Comparison of ENCODE assay signal across 12 cellular contexts in genomic region chr2:219514196-219514761, GRCh38. TPM values are rescaled to one million over a fixed set of nuclear protein-coding genes. Genes with fewer than 3 reads are reported as not detected.
A peak's percentile ranks its signal among the peaks of the same experiment; 100 is the strongest.
DNase-seq lines count a peak whose midpoint lies in the region; ATAC-seq and TF ChIP-seq lines count a peak whose summit lies in the region.
"Had no signal": no experiment of that assay in that cellular context is flagged by ENCODE, and none has a peak within 500 bp of the region (broad histone marks: within the 10 kb centered on the region; RNA-seq: fewer than 3 reads in every experiment).

A gene with protein sequence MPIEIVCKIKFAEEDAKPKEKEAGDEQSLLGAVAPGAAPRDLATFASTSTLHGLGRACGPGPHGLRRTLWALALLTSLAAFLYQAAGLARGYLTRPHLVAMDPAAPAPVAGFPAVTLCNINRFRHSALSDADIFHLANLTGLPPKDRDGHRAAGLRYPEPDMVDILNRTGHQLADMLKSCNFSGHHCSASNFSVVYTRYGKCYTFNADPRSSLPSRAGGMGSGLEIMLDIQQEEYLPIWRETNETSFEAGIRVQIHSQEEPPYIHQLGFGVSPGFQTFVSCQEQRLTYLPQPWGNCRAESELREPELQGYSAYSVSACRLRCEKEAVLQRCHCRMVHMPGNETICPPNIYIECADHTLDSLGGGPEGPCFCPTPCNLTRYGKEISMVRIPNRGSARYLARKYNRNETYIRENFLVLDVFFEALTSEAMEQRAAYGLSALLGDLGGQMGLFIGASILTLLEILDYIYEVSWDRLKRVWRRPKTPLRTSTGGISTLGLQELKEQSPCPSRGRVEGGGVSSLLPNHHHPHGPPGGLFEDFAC (plus strand): TSS chr2:219514482. CDS start chr2:219514725, 243 bp downstream.

- no peak for TF ChIP-seq CTCF in activated CD8-positive, alpha-beta T cell treated with anti-CD3 and anti-CD28 coated beads for 36 hours (IDR thresholded peaks at IDR 0.05)
- TF ChIP-seq CTCF in heart right ventricle (IDR thresholded peaks at IDR 0.05) (no peak), stomach (IDR thresholded peaks at IDR 0.05) (no peak)

- peaks cover 74% of the 10 kb centered on the region for H3K27me3 Mint-ChIP-seq in activated CD8-positive, alpha-beta T cell treated with anti-CD3 and anti-CD28 coated beads, Interleukin-2, amount 10 ng/mL, durations not matched to agents 7 days and 5 days (ENCODE audit: low read depth)
- H3K27me3 Mint-ChIP-seq in activated CD8-positive, alpha-beta T cell treated with anti-CD3 and anti-CD28 coated beads for 36 hours = peaks cover 73% of the 10 kb centered on the region

- peaks cover 15% of the 10 kb centered on the region for H3K4me1 Mint-ChIP-seq in activated CD8-positive, alpha-beta T cell treated with anti-CD3 and anti-CD28 coated beads, Interleukin-2, amount 10 ng/mL, durations not matched to agents 7 days and 5 days (ENCODE audit: low read depth)
- peaks cover 18% of the 10 kb centered on the region for H3K4me1 Mint-ChIP-seq in activated CD8-positive, alpha-beta T cell treated with anti-CD3 and anti-CD28 coated beads for 36 hours (ENCODE audit: low read depth)
- peaks cover 36% of the 10 kb centered on the region for H3K4me1 Mint-ChIP-seq in stimulated activated effector memory CD8-positive, alpha-beta T cell treated with anti-CD3 and anti-CD28 coated beads, Interleukin-12 subunit alpha, Interleukin-12 subunit beta, amount 100 ng/mL, for 72 hours

- H3K27me3 ChIP-seq in SJCRH30 = no peaks in the 10 kb centered on the region; the same call in 1 of the 2 replicates
- peaks cover 0 to 94% (median 60%) of the 10 kb centered on the region in 7 donors for H3K27me3 ChIP-seq in heart right ventricle
- peaks cover 0 to 94% (median 78%) of the 10 kb centered on the region in 3 donors for H3K27me3 ChIP-seq in stomach

- peak within 1 kb of the TSS; percentile 32 for H3K4me3 ChIP-seq in SJCRH30
- H3K4me3 ChIP-seq in heart right ventricle = peak within 1 kb of the TSS in 3 of 10 donors; percentile 9 to 24 (median 19)
- no peak within 1 kb of the TSS for H3K4me3 ChIP-seq in stomach
- H3K4me3 ChIP-seq: colonic mucosa, Peyer's patch had no signal

- CTCF ChIA-PET in activated CD8-positive, alpha-beta T cell treated with anti-CD3 and anti-CD28 coated beads, Interleukin-2, amount 10 ng/mL, durations not matched to agents 7 days and 5 days (lab: Charles Lee) = interaction anchor here (1.1 to 4.1 kb wide), 3 partner anchors 14 to 111 kb away, joined by 3 to 22 read pairs (median 3); no protein-coding TSS in a partner anchor
- CTCF ChIA-PET in activated CD8-positive, alpha-beta T cell treated with anti-CD3 and anti-CD28 coated beads for 36 hours (lab: Charles Lee) = interaction anchor here (1.0 to 2.4 kb wide), 5 partner anchors 9 to 112 kb away, joined by 3 to 7 read pairs (median 5); no protein-coding TSS in a partner anchor

- whole genome bisulfite sequencing in heart right ventricle, 2 donors = 5% methylated on average over 31 of the region's 31 CpGs
- 4 to 16% (median 6%) methylated on average over 13 to 31 of the region's 31 CpGs for WGBS in stomach, 5 donors

- TF ChIP-seq EP300 in stomach (IDR thresholded peaks at IDR 0.05) = no peak

- intact Hi-C loops in activated CD8-positive, alpha-beta T cell treated with anti-CD3 and anti-CD28 coated beads for 36 hours (cut with micrococcal nuclease) = no loop called here
- intact Hi-C loops in heart right ventricle (cut with DNase I) = no loop called here
- intact Hi-C loops in stomach (cut with DNase I; ENCODE audit: low total_unique reads) = no loop called here

- no peak for DNase-seq in activated CD8-positive, alpha-beta T cell treated with anti-CD3 and anti-CD28 coated beads, Interleukin-2, amount 10 ng/mL, durations not matched to agents 7 days and 5 days
- DNase-seq in activated CD8-positive, alpha-beta T cell treated with anti-CD3 and anti-CD28 coated beads for 36 hours = no peak
- DNase-seq in SJCRH30 (peak; percentile 76 to 84), heart right ventricle (peak in 1 of 2 donors; percentile 23), stomach (no peak)
- DNase-seq in stimulated activated effector memory CD8-positive, alpha-beta T cell treated with anti-CD3 and anti-CD28 coated beads, Interleukin-12 subunit alpha, Interleukin-12 subunit beta, amount 100 ng/mL, for 72 hours (ENCODE audit: low spot score in 2 of 2) = no peak
- DNase-seq: colonic mucosa, KG1, Peyer's patch had no signal

- H3K27ac ChIP-seq in SJCRH30 (peak within 1 kb of the TSS; percentile 75; the same call in 1 of the 2 replicates), heart right ventricle (no peak within 1 kb of the TSS), stomach (no peak within 1 kb of the TSS)
- H3K27ac ChIP-seq: colonic mucosa, Peyer's patch had no signal

- no peak within 1 kb of the TSS for H3K27ac Mint-ChIP-seq in activated CD8-positive, alpha-beta T cell treated with anti-CD3 and anti-CD28 coated beads, Interleukin-2, amount 10 ng/mL, durations not matched to agents 7 days and 5 days
- no peak within 1 kb of the TSS for H3K27ac Mint-ChIP-seq in activated CD8-positive, alpha-beta T cell treated with anti-CD3 and anti-CD28 coated beads for 36 hours
- H3K27ac Mint-ChIP-seq in stimulated activated effector memory CD8-positive, alpha-beta T cell treated with anti-CD3 and anti-CD28 coated beads, Interleukin-12 subunit alpha, Interleukin-12 subunit beta, amount 100 ng/mL, for 72 hours = peak within 1 kb of the TSS; percentile 60

- POLR2A ChIA-PET in activated CD8-positive, alpha-beta T cell treated with anti-CD3 and anti-CD28 coated beads, Interleukin-2, amount 10 ng/mL, durations not matched to agents 7 days and 5 days (lab: Charles Lee) = interaction anchor here (0.7 kb wide), 1 partner anchor 11 kb away, joined by 3 read pairs; no protein-coding TSS in a partner anchor
- POLR2A ChIA-PET in activated CD8-positive, alpha-beta T cell treated with anti-CD3 and anti-CD28 coated beads for 36 hours (lab: Charles Lee) = interaction anchor here (1.0 to 1.1 kb wide), 3 partner anchors 11 to 433 kb away, joined by 3 read pairs; no protein-coding TSS in a partner anchor

- H3K4me1 ChIP-seq in SJCRH30 (peaks cover 38% of the 10 kb centered on the region), heart right ventricle (peaks cover 5 to 35% (median 20%) of the 10 kb centered on the region in 9 donors), stomach (peaks cover 10 to 33% (median 26%) of the 10 kb centered on the region in 4 donors)
- H3K4me1 ChIP-seq: colonic mucosa had no signal

- no peaks in the 10 kb centered on the region for H3K9me3 Mint-ChIP-seq in activated CD8-positive, alpha-beta T cell treated with anti-CD3 and anti-CD28 coated beads, Interleukin-2, amount 10 ng/mL, durations not matched to agents 7 days and 5 days (ENCODE audit: insufficient read depth)
- no peaks in the 10 kb centered on the region for H3K9me3 Mint-ChIP-seq in activated CD8-positive, alpha-beta T cell treated with anti-CD3 and anti-CD28 coated beads for 36 hours
- no peaks in the 10 kb centered on the region for H3K9me3 Mint-ChIP-seq in stimulated activated effector memory CD8-positive, alpha-beta T cell treated with anti-CD3 and anti-CD28 coated beads, Interleukin-12 subunit alpha, Interleukin-12 subunit beta, amount 100 ng/mL, for 72 hours

- peak; percentile 27 for ATAC-seq in activated CD8-positive, alpha-beta T cell treated with anti-CD3 and anti-CD28 coated beads, Interleukin-2, amount 10 ng/mL, durations not matched to agents 7 days and 5 days
- no peak for ATAC-seq in activated CD8-positive, alpha-beta T cell treated with anti-CD3 and anti-CD28 coated beads for 36 hours
- ATAC-seq in heart right ventricle (peak in 6 of 8 donors; percentile 3 to 34 (median 20)), GM18498 (IDR thresholded peaks at IDR 0.05; ENCODE audit: unreplicated experiment) (no peak), GM21367 (IDR thresholded peaks at IDR 0.05; ENCODE audit: unreplicated experiment) (no peak)
- no peak for ATAC-seq in stimulated activated effector memory CD8-positive, alpha-beta T cell treated with anti-CD3 and anti-CD28 coated beads, Interleukin-12 subunit alpha, Interleukin-12 subunit beta, amount 100 ng/mL, for 72 hours

- H3K36me3 ChIP-seq in SJCRH30 (no peaks in the 10 kb centered on the region), heart right ventricle (no peaks in the 10 kb centered on the region), stomach (no peaks in the 10 kb centered on the region)
- H3K36me3 ChIP-seq: colonic mucosa, Peyer's patch had no signal

- H3K9me3 ChIP-seq in SJCRH30 (replicated peaks) (no peaks in the 10 kb centered on the region), heart right ventricle (no peaks in the 10 kb centered on the region), stomach (no peaks in the 10 kb centered on the region)
- H3K9me3 ChIP-seq: colonic mucosa, Peyer's patch had no signal

- no peak within 1 kb of the TSS for H3K4me3 Mint-ChIP-seq in activated CD8-positive, alpha-beta T cell treated with anti-CD3 and anti-CD28 coated beads, Interleukin-2, amount 10 ng/mL, durations not matched to agents 7 days and 5 days
- H3K4me3 Mint-ChIP-seq in activated CD8-positive, alpha-beta T cell treated with anti-CD3 and anti-CD28 coated beads for 36 hours = no peak within 1 kb of the TSS
- H3K4me3 Mint-ChIP-seq in stimulated activated effector memory CD8-positive, alpha-beta T cell treated with anti-CD3 and anti-CD28 coated beads, Interleukin-12 subunit alpha, Interleukin-12 subunit beta, amount 100 ng/mL, for 72 hours = peak within 1 kb of the TSS; percentile 20

- no peak for TF ChIP-seq POLR2A in stomach (IDR thresholded peaks at IDR 0.05)

- H3K36me3 Mint-ChIP-seq in activated CD8-positive, alpha-beta T cell treated with anti-CD3 and anti-CD28 coated beads, Interleukin-2, amount 10 ng/mL, durations not matched to agents 7 days and 5 days (ENCODE audit: low read depth) = no peaks in the 10 kb centered on the region
- no peaks in the 10 kb centered on the region for H3K36me3 Mint-ChIP-seq in activated CD8-positive, alpha-beta T cell treated with anti-CD3 and anti-CD28 coated beads for 36 hours (ENCODE audit: low read depth)
- peaks cover 5% of the 10 kb centered on the region for H3K36me3 Mint-ChIP-seq in stimulated activated effector memory CD8-positive, alpha-beta T cell treated with anti-CD3 and anti-CD28 coated beads, Interleukin-12 subunit alpha, Interleukin-12 subunit beta, amount 100 ng/mL, for 72 hours

RNA-seq across cellular contexts. Expression of the gene that starts here (rescaled TPM):
- total RNA-seq in activated CD8-positive, alpha-beta T cell treated with anti-CD3 and anti-CD28 coated beads, Interleukin-2, amount 10 ng/mL, durations not matched to agents 7 days and 5 days = not detected
- not detected for total RNA-seq in activated CD8-positive, alpha-beta T cell treated with anti-CD3 and anti-CD28 coated beads for 36 hours
- 0.46 and 0.67 TPM in 2 replicates for total RNA-seq in SJCRH30 (2014; rRNA removed; shearing (Covaris generic))
- total RNA-seq in heart right ventricle (under 1 TPM in 5 of 10 donors, not detected in 5; 0.15 to 0.43 (median 0.20) TPM), stomach (10 to 100 TPM in 1 of 5 donors, 1 to 10 TPM in 1, not detected in 3; 2.0 to 11.0 TPM)
- polyA plus RNA-seq in heart right ventricle (not detected), stomach (not detected)
- total RNA-seq: renal cortical epithelial cell had no signal

Comparison
In these comparisons a context has a peak if more than half of its experiments do, and no peak if none do; other contexts are left out.
1. Peak in ATAC-seq in activated CD8-positive, alpha-beta T cell treated with anti-CD3 and anti-CD28 coated beads, Interleukin-2, amount 10 ng/mL, durations not matched to agents 7 days and 5 days; RNA of the gene not detected or under 1 TPM.
2. Peak in DNase-seq, H3K4me3 ChIP-seq and H3K27ac ChIP-seq in SJCRH30; RNA of the gene not detected or under 1 TPM.
3. Peak in ATAC-seq in heart right ventricle; RNA of the gene not detected or under 1 TPM.